ENCODE assay signal across 31 cellular contexts in genomic region chr1:46220808-46221207, GRCh38. TPM values are rescaled to one million over a fixed set of nuclear protein-coding genes. Genes with fewer than 3 reads are reported as not detected.
A peak's percentile ranks its signal among the peaks of the same experiment; 100 is the strongest.
DNase-seq lines count a peak whose midpoint lies in the region; ATAC-seq and TF ChIP-seq lines count a peak whose summit lies in the region.
"Had no signal": no experiment of that assay in that cellular context is flagged by ENCODE, and none has a peak within 500 bp of the region (broad histone marks: within the 10 kb centered on the region; RNA-seq: fewer than 3 reads in every experiment).

No MANE protein-coding gene starts in this region.

- intact Hi-C loops in OCI-LY7 (cut with micrococcal nuclease; ENCODE audit: unreplicated experiment), result loop anchor here (10.0 kb wide), 1 partner anchor 606 kb away; no protein-coding TSS in a partner anchor
- intact Hi-C loops in CD4-positive, alpha-beta T cell (cut with DNase I, micrococcal nuclease), result no loop called here

- DNase-seq in OCI-LY7 (ENCODE audit: low spot score), result no peak
- no peak for DNase-seq in caudate nucleus (lab: John Stamatoyannopoulos, UW)
- DNase-seq in substantia nigra (lab: John Stamatoyannopoulos, UW), result no peak
- DNase-seq in CD4-positive, alpha-beta T cell, result no peak
- DNase-seq in GM19240 (ENCODE audit: insufficient read length, low spot score), result no peak
- DNase-seq: activated CD8-positive, alpha-beta memory T cell treated with anti-CD3 and anti-CD28 coated beads, Interleukin-2, amount 50 U/mL, for 48 hours; activated CD8-positive, alpha-beta T cell treated with anti-CD3 and anti-CD28 coated beads for 36 hours; activated naive CD4-positive, alpha-beta T cell treated with anti-CD3 and anti-CD28 coated beads, Interleukin-2, amount 10 ng/mL, durations not matched to agents 7 days and 5 days; colonic mucosa; DMS 273 treated with DMSO at 0.1 percent for 48 hours; effector memory CD8-positive, alpha-beta T cell; EL; H7; hippocampal formation; immature natural killer cell; left colon; mucosa of descending colon; natural killer cell; NCI-H146; NCI-H226; SIG-M5; stimulated activated CD4-positive, alpha-beta T cell treated with anti-CD3 and anti-CD28 coated beads, Interleukin-4, amount 100 ng/mL, for 24 hours had no signal

- no peaks in the 10 kb centered on the region for H3K4me1 Mint-ChIP-seq in CD4-positive, alpha-beta T cell (ENCODE audit: low read depth)

- no peaks in the 10 kb centered on the region for H3K36me3 Mint-ChIP-seq in CD4-positive, alpha-beta T cell (ENCODE audit: low read depth)
- H3K36me3 Mint-ChIP-seq: activated naive CD4-positive, alpha-beta T cell treated with anti-CD3 and anti-CD28 coated beads, Interleukin-2, amount 10 ng/mL, durations not matched to agents 7 days and 5 days; immature natural killer cell; natural killer cell; type B pancreatic cell had no signal

- no peak for TF ChIP-seq CTCF in OCI-LY7 (conservative IDR thresholded peaks at IDR 0.05; ENCODE audit: low read length)
- TF ChIP-seq CTCF in CD4-positive, alpha-beta T cell (IDR thresholded peaks at IDR 0.05), result no peak

- H3K4me3 ChIP-seq in OCI-LY7 (ENCODE audit: low read depth, low read length, poor library complexity, severe bottlenecking), result no peak overlapping the region
- H3K4me3 ChIP-seq: breast epithelium, colonic mucosa, mucosa of descending colon had no signal

- CTCF ChIA-PET in OCI-LY7 (lab: Charles Lee; ENCODE audit: unreplicated experiment), result no interaction called here
- CTCF ChIA-PET in CD4-positive, alpha-beta T cell (lab: Charles Lee), result no interaction called here

- H3K9me2 ChIP-seq in OCI-LY7 (ENCODE audit: insufficient read depth, low read length), result no peaks in the 10 kb centered on the region

- H3K4me2 ChIP-seq in OCI-LY7 (ENCODE audit: low read length), result no peak overlapping the region

- H3K9me3 Mint-ChIP-seq in CD4-positive, alpha-beta T cell, result no peaks in the 10 kb centered on the region
- H3K9me3 Mint-ChIP-seq: activated CD8-positive, alpha-beta T cell treated with anti-CD3 and anti-CD28 coated beads for 36 hours; activated naive CD4-positive, alpha-beta T cell treated with anti-CD3 and anti-CD28 coated beads, Interleukin-2, amount 10 ng/mL, durations not matched to agents 7 days and 5 days; activated T-helper 1 cell treated with anti-CD3 and anti-CD28 coated beads, Interleukin-12 subunit alpha, Interleukin-12 subunit beta, Interleukin-2, Interleukin-4 antibody, amounts not matched to agents 30 ng/mL and 10 ng/mL and 1 ng/mL, durations not matched to agents 14 hours and 24 hours and 36 hours; effector memory CD8-positive, alpha-beta T cell; immature natural killer cell; natural killer cell; T-helper 2 cell treated with Interferon-gamma antibody and Interleukin-4, amounts not matched to agents 5 μg/mL and 100 μg/mL, for 36 hours; type B pancreatic cell had no signal

- BruUV-seq in OCI-LY7 (replicated peaks; lab: Mats Ljungman, UMichigan), result no TSS peak

- H3K27ac ChIP-seq in OCI-LY7 (ENCODE audit: low read depth, low read length, poor library complexity, severe bottlenecking) (no peak overlapping the region), caudate nucleus (ENCODE audit: low read depth, low read length) (peak overlapping the region; percentile 97), substantia nigra (ENCODE audit: low read depth, low read length, poor library complexity, severe bottlenecking) (peak overlapping the region; percentile 91)
- H3K27ac ChIP-seq in CD4-positive, alpha-beta T cell (ENCODE audit: low read depth, low read length), result no peak overlapping the region
- H3K27ac ChIP-seq: breast epithelium, colonic mucosa had no signal

- no peaks in the 10 kb centered on the region for H4K20me1 ChIP-seq in OCI-LY7 (ENCODE audit: insufficient read depth, low read length)

- H3K9me3 ChIP-seq in OCI-LY7 (ENCODE audit: low read length), result no peaks in the 10 kb centered on the region
- H3K9me3 ChIP-seq in CD4-positive, alpha-beta T cell (ENCODE audit: control insufficient read depth, low read length), result no peaks in the 10 kb centered on the region
- H3K9me3 ChIP-seq: breast epithelium, colonic mucosa, mucosa of descending colon had no signal

- POLR2A ChIA-PET in OCI-LY7 (lab: Charles Lee), result interaction anchor here (0.5 kb wide), 1 partner anchor 215 kb away, joined by 3 read pairs; no protein-coding TSS in a partner anchor
- POLR2A ChIA-PET in CD4-positive, alpha-beta T cell (lab: Charles Lee), result no interaction called here

- peaks cover 18% of the 10 kb centered on the region for H3K4me1 ChIP-seq in OCI-LY7 (ENCODE audit: insufficient read depth, low read length, poor library complexity, severe bottlenecking)
- H3K4me1 ChIP-seq: breast epithelium, colonic mucosa had no signal

- no peak for ATAC-seq in CD4-positive, alpha-beta T cell (ENCODE audit: poor library complexity)
- ATAC-seq: activated CD8-positive, alpha-beta T cell treated with anti-CD3 and anti-CD28 coated beads for 36 hours; effector memory CD8-positive, alpha-beta T cell; left colon; mucosa of descending colon; natural killer cell had no signal

- H2AFZ ChIP-seq in OCI-LY7 (ENCODE audit: low read length), result peak overlapping the region; percentile 36; the same call in 1 of the 2 replicates

- H3K27ac Mint-ChIP-seq in CD4-positive, alpha-beta T cell, result no peak overlapping the region
- H3K27ac Mint-ChIP-seq: activated CD8-positive, alpha-beta T cell treated with anti-CD3 and anti-CD28 coated beads for 36 hours; activated naive CD4-positive, alpha-beta T cell treated with anti-CD3 and anti-CD28 coated beads, Interleukin-2, amount 10 ng/mL, durations not matched to agents 7 days and 5 days; activated T-helper 1 cell treated with anti-CD3 and anti-CD28 coated beads, Interleukin-12 subunit alpha, Interleukin-12 subunit beta, Interleukin-2, Interleukin-4 antibody, amounts not matched to agents 30 ng/mL and 10 ng/mL and 1 ng/mL, durations not matched to agents 14 hours and 24 hours and 36 hours; immature natural killer cell; natural killer cell; T-helper 2 cell treated with Interferon-gamma antibody and Interleukin-4, amounts not matched to agents 5 μg/mL and 100 μg/mL, for 36 hours; type B pancreatic cell had no signal

- no peaks in the 10 kb centered on the region for H3K79me2 ChIP-seq in OCI-LY7 (ENCODE audit: insufficient read depth, low read depth, low read length)

- no peaks in the 10 kb centered on the region for H3K27me3 Mint-ChIP-seq in CD4-positive, alpha-beta T cell
- H3K27me3 Mint-ChIP-seq: activated CD8-positive, alpha-beta T cell treated with anti-CD3 and anti-CD28 coated beads for 36 hours; type B pancreatic cell had no signal

- no peak overlapping the region for H3K4me3 Mint-ChIP-seq in CD4-positive, alpha-beta T cell
- H3K4me3 Mint-ChIP-seq: activated CD8-positive, alpha-beta T cell treated with anti-CD3 and anti-CD28 coated beads for 36 hours; activated naive CD4-positive, alpha-beta T cell treated with anti-CD3 and anti-CD28 coated beads, Interleukin-2, amount 10 ng/mL, durations not matched to agents 7 days and 5 days; activated T-helper 1 cell treated with anti-CD3 and anti-CD28 coated beads, Interleukin-12 subunit alpha, Interleukin-12 subunit beta, Interleukin-2, Interleukin-4 antibody, amounts not matched to agents 30 ng/mL and 10 ng/mL and 1 ng/mL, durations not matched to agents 14 hours and 24 hours and 36 hours; effector memory CD8-positive, alpha-beta T cell; immature natural killer cell; natural killer cell; T-helper 2 cell treated with Interferon-gamma antibody and Interleukin-4, amounts not matched to agents 5 μg/mL and 100 μg/mL, for 36 hours; type B pancreatic cell had no signal

- no peaks in the 10 kb centered on the region for H3K27me3 ChIP-seq in CD4-positive, alpha-beta T cell (ENCODE audit: control insufficient read depth, insufficient read depth, low read length)
- H3K27me3 ChIP-seq: breast epithelium, colonic mucosa had no signal

- no peaks in the 10 kb centered on the region for H3K36me3 ChIP-seq in OCI-LY7 (ENCODE audit: insufficient read depth, low read length)
- H3K36me3 ChIP-seq: breast epithelium, colonic mucosa had no signal

RNA-seq across cellular contexts. Expression of gene LURAP1, which starts 17.7 kb away (rescaled TPM):
- total RNA-seq in OCI-LY7 (2014; rRNA removed; shearing (Covaris generic)), result 0.25 and 0.51 TPM in 2 replicates
- 0.17 and 0.20 TPM in 2 replicates for total RNA-seq in OCI-LY7 (2022)
- total RNA-seq in CD4-positive, alpha-beta T cell, result under 1 TPM in 1 of 2 experiments, not detected in 1; 0.14 TPM
- total RNA-seq: activated T-helper 1 cell treated with anti-CD3 and anti-CD28 coated beads, Interleukin-12 subunit alpha, Interleukin-12 subunit beta, Interleukin-2, Interleukin-4 antibody, amounts not matched to agents 30 ng/mL and 10 ng/mL and 1 ng/mL, durations not matched to agents 14 hours and 24 hours and 36 hours; natural killer cell had no signal

RNA-seq across cellular contexts. Expression of gene POMGNT1, which starts 22.6 kb away (rescaled TPM):
- total RNA-seq in OCI-LY7 (2014; rRNA removed; shearing (Covaris generic)), result 26.8 and 37.3 TPM in 2 replicates
- 30.8 and 33.7 TPM in 2 replicates for total RNA-seq in OCI-LY7 (2022)
- total RNA-seq in CD4-positive, alpha-beta T cell, result 10 to 100 TPM; 21.1 to 29.0 TPM

RNA-seq across cellular contexts. Expression of gene RAD54L, which starts 26.8 kb away (rescaled TPM):
- 53.3 and 62.6 TPM in 2 replicates for total RNA-seq in OCI-LY7 (2014; rRNA removed; shearing (Covaris generic))
- total RNA-seq in OCI-LY7 (2022), result 78.5 and 84.6 TPM in 2 replicates
- 1 to 10 TPM in 1 of 2 experiments, under 1 TPM in 1; 0.33 to 1.0 TPM for total RNA-seq in CD4-positive, alpha-beta T cell

RNA-seq across cellular contexts. Expression of gene P3R3URF, which starts 44.5 kb away (rescaled TPM):
- not detected in 2 replicates for total RNA-seq in OCI-LY7 (2014; rRNA removed; shearing (Covaris generic))
- total RNA-seq in OCI-LY7 (2022), result not detected in 2 replicates
- not detected for total RNA-seq in CD4-positive, alpha-beta T cell
- total RNA-seq: activated CD8-positive, alpha-beta T cell treated with anti-CD3 and anti-CD28 coated beads for 36 hours; activated T-helper 1 cell treated with anti-CD3 and anti-CD28 coated beads, Interleukin-12 subunit alpha, Interleukin-12 subunit beta, Interleukin-2, Interleukin-4 antibody, amounts not matched to agents 30 ng/mL and 10 ng/mL and 1 ng/mL, durations not matched to agents 14 hours and 24 hours and 36 hours; breast epithelium; colonic mucosa; epithelial cell of proximal tubule; H7; left colon; LHCN-M2; lung microvascular endothelial cell; mucosa of descending colon; natural killer cell; omental fat pad; pulmonary artery endothelial cell had no signal

RNA-seq across cellular contexts. Expression of gene TSPAN1, which starts 45.9 kb away (rescaled TPM):
- total RNA-seq in OCI-LY7 (2014; rRNA removed; shearing (Covaris generic)), result not detected in 2 replicates
- not detected in 2 replicates for total RNA-seq in OCI-LY7 (2022)
- total RNA-seq in CD4-positive, alpha-beta T cell, result not detected
- total RNA-seq: activated CD8-positive, alpha-beta T cell treated with anti-CD3 and anti-CD28 coated beads for 36 hours; activated T-helper 1 cell treated with anti-CD3 and anti-CD28 coated beads, Interleukin-12 subunit alpha, Interleukin-12 subunit beta, Interleukin-2, Interleukin-4 antibody, amounts not matched to agents 30 ng/mL and 10 ng/mL and 1 ng/mL, durations not matched to agents 14 hours and 24 hours and 36 hours; H7; lung microvascular endothelial cell; natural killer cell had no signal

Comparison
In these comparisons a context has a peak if more than half of its experiments do, and no peak if none do; other contexts are left out.
1. H3K27ac ChIP-seq: peak in caudate nucleus (single experiment) and substantia nigra (single experiment); none in OCI-LY7 (single experiment) and CD4-positive, alpha-beta T cell (single experiment).
2. RNA of gene RAD54L, which starts 26.8 kb away (total RNA-seq): 53.3 to 84.6 TPM in OCI-LY7; 0.33 to 1.0 TPM in CD4-positive, alpha-beta T cell; every median in the first group is over 10 times any median in the second.